8 cellular contexts compared by ENCODE assay signal in genomic region chr19:49877020-49877878, GRCh38. TPM values are rescaled to one million over a fixed set of nuclear protein-coding genes. Genes with fewer than 3 reads are reported as not detected.
A peak's percentile ranks its signal among the peaks of the same experiment; 100 is the strongest.
DNase-seq lines count a peak whose midpoint lies in the region; ATAC-seq, FAIRE-seq and TF ChIP-seq lines count a peak whose summit lies in the region.

AKT1S1 (minus strand) TSS chr19:49877355; CDS start chr19:49873295, 4,060 bp downstream.
TBC1D17 (plus strand) TSS chr19:49877702; CDS start chr19:49877724, 22 bp downstream.

- H3K4me1 Mint-ChIP-seq in T-helper 2 cell treated with Interferon-gamma antibody and Interleukin-4, amounts not matched to agents 5 μg/mL and 100 μg/mL, for 36 hours (ENCODE audit: low read depth): peaks cover 19% of the 10 kb centered on the region

- peak; percentile 99 to 100 for DNase-seq in NCI-H1930 (lab: John Stamatoyannopoulos, UW)
- DNase-seq in T-helper 2 cell treated with Interferon-gamma antibody and Interleukin-4, amounts not matched to agents 5 μg/mL and 100 μg/mL, for 36 hours (ENCODE audit: low spot score): peak; percentile 100
- DNase-seq in ascending aorta (ENCODE audit: low spot score in 2 of 2): peak; percentile 98 to 100
- DNase-seq in right atrium auricular region (ENCODE audit: low spot score): peak; percentile 100
- DNase-seq in psoas muscle: peak; percentile 98 to 100
- peak; percentile 97 for DNase-seq in urothelium cell line (ENCODE audit: low spot score)

- peak; percentile 54 for TF ChIP-seq POLR2A in GM18505 (IDR thresholded peaks at IDR 0.05; ENCODE audit: borderline replicate concordance, extremely low read depth, insufficient read depth, insufficient read length)

- peak; percentile 96 for FAIRE-seq in urothelium cell line (lab: Jason Lieb, UNC)

- peak within 1 kb of the TSS; percentile 99 for H3K27ac ChIP-seq in ascending aorta
- H3K27ac ChIP-seq in right atrium auricular region: peak within 1 kb of the TSS; percentile 98
- peak within 1 kb of the TSS; percentile 92 for H3K27ac ChIP-seq in psoas muscle

- no peaks in the 10 kb centered on the region for H3K27me3 Mint-ChIP-seq in T-helper 2 cell treated with Interferon-gamma antibody and Interleukin-4, amounts not matched to agents 5 μg/mL and 100 μg/mL, for 36 hours (ENCODE audit: low read depth)

- H3K27me3 ChIP-seq in ascending aorta (no peaks in the 10 kb centered on the region), right atrium auricular region (no peaks in the 10 kb centered on the region), psoas muscle (ENCODE audit: insufficient read depth in 3 of 3, low read length in 2 of 3) (no peaks in the 10 kb centered on the region)

- no peaks in the 10 kb centered on the region for H3K9me3 Mint-ChIP-seq in T-helper 2 cell treated with Interferon-gamma antibody and Interleukin-4, amounts not matched to agents 5 μg/mL and 100 μg/mL, for 36 hours

- ATAC-seq in GM18505 (IDR thresholded peaks at IDR 0.05; ENCODE audit: unreplicated experiment): peak; percentile 48
- ATAC-seq in HG02970 (IDR thresholded peaks at IDR 0.05; ENCODE audit: low FRiP score, unreplicated experiment): peak; percentile 57
- ATAC-seq in psoas muscle: peak; percentile 80 to 87 (median 84)

- H3K4me1 ChIP-seq in ascending aorta (peaks cover 11 to 23% of the 10 kb centered on the region in 2 donors), right atrium auricular region (peaks cover 0 to 28% of the 10 kb centered on the region in 2 donors), psoas muscle (peaks cover 35% of the 10 kb centered on the region)

- intact Hi-C loops in ascending aorta (cut with DNase I): loop anchor here (1.0 to 2.0 kb wide), 4 partner anchors 52 to 500 kb away; partner anchors contain the start of genes ATF5, FUZ, NR1H2 and NUP62
- intact Hi-C loops in psoas muscle (cut with DNase I): loop anchor here in 1 of 2 donors (5.0 kb wide), 1 partner anchor 380 kb away; the partner anchor contains the start of gene RPS11

- H3K4me3 Mint-ChIP-seq in T-helper 2 cell treated with Interferon-gamma antibody and Interleukin-4, amounts not matched to agents 5 μg/mL and 100 μg/mL, for 36 hours: no peak within 1 kb of the TSS

- no peak within 1 kb of the TSS for H3K27ac Mint-ChIP-seq in T-helper 2 cell treated with Interferon-gamma antibody and Interleukin-4, amounts not matched to agents 5 μg/mL and 100 μg/mL, for 36 hours

- no peaks in the 10 kb centered on the region for H3K9me3 ChIP-seq in ascending aorta
- H3K9me3 ChIP-seq in right atrium auricular region: no peaks in the 10 kb centered on the region
- H3K9me3 ChIP-seq in psoas muscle: no peaks in the 10 kb centered on the region

- H3K36me3 Mint-ChIP-seq in T-helper 2 cell treated with Interferon-gamma antibody and Interleukin-4, amounts not matched to agents 5 μg/mL and 100 μg/mL, for 36 hours (ENCODE audit: low read depth): peaks cover 17% of the 10 kb centered on the region

- peaks cover 32% of the 10 kb centered on the region in 2 donors for H3K36me3 ChIP-seq in ascending aorta
- H3K36me3 ChIP-seq in right atrium auricular region: peaks cover 22% of the 10 kb centered on the region
- H3K36me3 ChIP-seq in psoas muscle (ENCODE audit: insufficient read depth in 1 of 2, low read depth in 1 of 2): peaks cover 0 to 50% of the 10 kb centered on the region in 2 donors

- H3K4me3 ChIP-seq in ascending aorta (peak within 1 kb of the TSS; percentile 85 to 100), right atrium auricular region (peak within 1 kb of the TSS; percentile 90 to 91), psoas muscle (peak within 1 kb of the TSS; percentile 69)

- 0 to 1% (median 0%) methylated on average over 61 of the region's 61 CpGs for WGBS in psoas muscle, 3 donors

- no peak for TF ChIP-seq CTCF in ascending aorta (IDR thresholded peaks at IDR 0.05)
- TF ChIP-seq CTCF in right atrium auricular region (IDR thresholded peaks at IDR 0.05): no peak
- TF ChIP-seq CTCF in psoas muscle (IDR thresholded peaks at IDR 0.05): no peak

RNA-seq across cellular contexts. Expression of gene AKT1S1, which starts in this region (rescaled TPM):
- total RNA-seq in ascending aorta: 12.8 TPM
- total RNA-seq in right atrium auricular region: 10 to 100 TPM; 20.6 to 25.8 TPM
- 10 to 100 TPM; 56.0 to 82.8 (median 57.2) TPM for total RNA-seq in psoas muscle
- polyA plus RNA-seq in psoas muscle: 100 to 1,000 TPM in 1 of 3 donors, 10 to 100 TPM in 2; 48.0 to 103 (median 76.0) TPM

RNA-seq across cellular contexts. Expression of gene TBC1D17, which starts in this region (rescaled TPM):
- 44.6 TPM for total RNA-seq in ascending aorta
- 10 to 100 TPM; 20.4 to 27.5 TPM for total RNA-seq in right atrium auricular region
- total RNA-seq in psoas muscle: 100 to 1,000 TPM in 2 of 4 donors, 10 to 100 TPM in 2; 81.8 to 107 (median 94.8) TPM
- 10 to 100 TPM; 36.3 to 62.0 (median 52.6) TPM for polyA plus RNA-seq in psoas muscle

Comparison
In these comparisons a context has a peak if more than half of its experiments do, and no peak if none do; other contexts are left out.
1. Peak in every context shown above with its lines: DNase-seq, ATAC-seq, H3K4me3 ChIP-seq and H3K27ac ChIP-seq.